In genomic region chr1:91335607-91336006, GRCh38 we compare ENCODE assay signal across 27 cellular contexts.
"Had no signal": no experiment of that assay in that cellular context is flagged by ENCODE, and none has a peak within 500 bp of the region (broad histone marks: within the 10 kb centered on the region; RNA-seq: fewer than 3 reads in every experiment).

No MANE protein-coding gene starts in this region.

- H3K27me3 ChIP-seq: adrenal gland had no signal

- H3K36me3 ChIP-seq: adrenal gland had no signal

- H3K4me1 Mint-ChIP-seq: activated B cell treated with CpG ODN at 0.5 μM for 24 hours; activated CD4-positive, alpha-beta T cell treated with anti-CD3 and anti-CD28 coated beads, Interleukin-2, amount 10 ng/mL, durations not matched to agents 7 days and 5 days; activated naive CD8-positive, alpha-beta T cell treated with anti-CD3 and anti-CD28 coated beads, Interleukin-2, amount 10 ng/mL, durations not matched to agents 7 days and 5 days; T-cell had no signal

- H3K4me3 Mint-ChIP-seq: activated B cell treated with CpG ODN at 0.5 μM for 24 hours; activated CD4-positive, alpha-beta memory T cell treated with anti-CD3 and anti-CD28 coated beads for 36 hours; activated CD4-positive, alpha-beta T cell treated with anti-CD3 and anti-CD28 coated beads, Interleukin-2, amount 10 ng/mL, durations not matched to agents 7 days and 5 days; activated naive CD8-positive, alpha-beta T cell treated with anti-CD3 and anti-CD28 coated beads, Interleukin-2, amount 10 ng/mL, durations not matched to agents 7 days and 5 days; activated T-cell treated with anti-CD3 and anti-CD28 coated beads, Interleukin-2, amount 50 U/mL, for 4 hours; T-cell had no signal

- H3K9me3 Mint-ChIP-seq: activated CD4-positive, alpha-beta T cell treated with anti-CD3 and anti-CD28 coated beads, Interleukin-2, amount 10 ng/mL, durations not matched to agents 7 days and 5 days; activated naive CD8-positive, alpha-beta T cell treated with anti-CD3 and anti-CD28 coated beads, Interleukin-2, amount 10 ng/mL, durations not matched to agents 7 days and 5 days; activated T-cell treated with anti-CD3 and anti-CD28 coated beads, Interleukin-2, amount 50 U/mL, for 4 hours had no signal

- H3K4me3 ChIP-seq: adrenal gland, K562, PC-9, SK-N-MC had no signal

- H3K27ac Mint-ChIP-seq: activated B cell treated with CpG ODN at 0.5 μM for 24 hours; activated CD4-positive, alpha-beta memory T cell treated with anti-CD3 and anti-CD28 coated beads for 36 hours; activated CD4-positive, alpha-beta T cell treated with anti-CD3 and anti-CD28 coated beads, Interleukin-2, amount 10 ng/mL, durations not matched to agents 7 days and 5 days; activated naive CD8-positive, alpha-beta T cell treated with anti-CD3 and anti-CD28 coated beads, Interleukin-2, amount 10 ng/mL, durations not matched to agents 7 days and 5 days; T-cell had no signal

- DNase-seq: activated B cell treated with CpG ODN at 0.5 μM for 24 hours; activated CD4-positive, alpha-beta memory T cell treated with anti-CD3 and anti-CD28 coated beads for 36 hours; activated CD4-positive, alpha-beta T cell treated with anti-CD3 and anti-CD28 coated beads for 1 hour; activated CD4-positive, alpha-beta T cell treated with anti-CD3 and anti-CD28 coated beads, Interleukin-2, amount 10 ng/mL, durations not matched to agents 7 days and 5 days; activated CD8-positive, alpha-beta memory T cell treated with anti-CD3 and anti-CD28 coated beads for 24 hours; activated effector memory CD4-positive, alpha-beta T cell treated with anti-CD3 and anti-CD28 coated beads, Interleukin-2, amount 50 U/mL, for 16 hours; activated naive CD4-positive, alpha-beta T cell treated with Interleukin-2 at 50 U/mL for 16 hours; activated naive CD8-positive, alpha-beta T cell treated with anti-CD3 and anti-CD28 coated beads, Interleukin-2, amount 10 ng/mL, durations not matched to agents 7 days and 5 days; activated T-cell treated with anti-CD3 and anti-CD28 coated beads, Interleukin-2, amount 50 U/mL, for 4 hours; adrenal gland; aorta; central memory CD4-positive, alpha-beta T cell; Karpas-422; NCI-H1048; NCI-H146; NCI-H187 treated with DMSO at 0.1 percent for 48 hours; NCI-H2171; NCI-H2227 treated with DMSO at 0.1 percent for 48 hours; NCI-H510A; NCI-H526 treated with DMSO at 0.1 percent for 48 hours; PC-9; SIG-M5; T-cell; T-helper 2 cell; T1000 had no signal

- H3K4me1 ChIP-seq: adrenal gland had no signal

- H3K36me3 Mint-ChIP-seq: activated CD4-positive, alpha-beta memory T cell treated with anti-CD3 and anti-CD28 coated beads for 36 hours; activated naive CD8-positive, alpha-beta T cell treated with anti-CD3 and anti-CD28 coated beads, Interleukin-2, amount 10 ng/mL, durations not matched to agents 7 days and 5 days; T-cell had no signal

- H3K27me3 Mint-ChIP-seq: activated B cell treated with CpG ODN at 0.5 μM for 24 hours had no signal

- H3K27ac ChIP-seq: adrenal gland, PC-9, SK-N-MC had no signal

- H3K9me3 ChIP-seq: adrenal gland had no signal
